In the genomic region with DNA sequence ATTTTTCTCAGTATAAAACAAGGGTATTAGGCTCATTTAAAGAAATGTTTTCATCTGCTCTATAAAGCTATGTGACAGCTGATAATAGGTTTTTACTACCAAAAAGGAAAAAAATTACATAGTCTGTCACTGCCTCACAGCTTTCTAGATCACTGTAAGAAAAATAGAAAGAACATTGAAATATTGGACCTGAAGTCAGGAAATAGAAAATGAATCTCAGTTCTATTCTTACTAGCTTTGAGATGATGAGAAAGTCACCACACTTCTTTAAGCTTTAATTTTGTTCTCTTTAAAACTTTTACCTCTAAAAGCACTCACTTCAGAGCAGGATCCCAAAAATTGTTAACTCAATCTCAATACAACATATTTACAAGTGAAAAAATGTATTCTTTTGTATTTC, we compare ENCODE assay signal across 25 cellular contexts. TPM values are rescaled to one million over a fixed set of nuclear protein-coding genes. Genes with fewer than 3 reads are reported as not detected.
DNase-seq lines count a peak whose midpoint lies in the region; ATAC-seq, FAIRE-seq and TF ChIP-seq lines count a peak whose summit lies in the region.
"Had no signal": no experiment of that assay in that cellular context is flagged by ENCODE, and none has a peak within 500 bp of the region (broad histone marks: within the 10 kb centered on the region; RNA-seq: fewer than 3 reads in every experiment).

No MANE protein-coding gene starts in this region.

- H3K27me3 Mint-ChIP-seq in T-helper 2 cell treated with Interferon-gamma antibody and Interleukin-4, amounts not matched to agents 5 μg/mL and 100 μg/mL, for 36 hours (ENCODE audit: low read depth), result peaks cover 3% of the 10 kb centered on the region
- H3K27me3 Mint-ChIP-seq: CD4-positive, alpha-beta memory T cell had no signal

- H3K4me1 Mint-ChIP-seq in T-helper 2 cell treated with Interferon-gamma antibody and Interleukin-4, amounts not matched to agents 5 μg/mL and 100 μg/mL, for 36 hours (ENCODE audit: low read depth), result no peaks in the 10 kb centered on the region
- H3K4me1 Mint-ChIP-seq: CD4-positive, alpha-beta memory T cell; CD8-positive, alpha-beta memory T cell had no signal

- FAIRE-seq in GM12892 (lab: Jason Lieb, UNC) (peak; percentile 24), GM19239 (lab: Jason Lieb, UNC) (peak; percentile 62)
- FAIRE-seq: A204.1 had no signal

- H3K9me3 Mint-ChIP-seq in T-helper 2 cell treated with Interferon-gamma antibody and Interleukin-4, amounts not matched to agents 5 μg/mL and 100 μg/mL, for 36 hours, result peaks cover 10% of the 10 kb centered on the region

- DNase-seq in GM12892 (ENCODE audit: insufficient read length) (no peak), GM19239 (ENCODE audit: insufficient read length, low spot score) (no peak), spleen (no peak)
- DNase-seq in T-helper 2 cell treated with Interferon-gamma antibody and Interleukin-4, amounts not matched to agents 5 μg/mL and 100 μg/mL, for 36 hours (ENCODE audit: low spot score), result no peak
- DNase-seq: 8988T; ACHN; BE2C; C1 segment of cervical spinal cord; CD4-positive, alpha-beta memory T cell; CD4-positive, CD25-positive, alpha-beta regulatory T cell; CD8-positive, alpha-beta memory T cell; COR-L47; DMS 273 treated with DMSO at 0.1 percent for 48 hours; DMS153; DMS53; DMS79; DND-41; EL; GDM1 had no signal

- no peaks in the 10 kb centered on the region for H3K36me3 Mint-ChIP-seq in T-helper 2 cell treated with Interferon-gamma antibody and Interleukin-4, amounts not matched to agents 5 μg/mL and 100 μg/mL, for 36 hours (ENCODE audit: low read depth)
- H3K36me3 Mint-ChIP-seq: CD4-positive, alpha-beta memory T cell; CD4-positive, CD25-positive, alpha-beta regulatory T cell had no signal

- H3K36me3 ChIP-seq in neuron (ENCODE audit: insufficient read depth, low read length), result no peaks in the 10 kb centered on the region
- no peaks in the 10 kb centered on the region for H3K36me3 ChIP-seq in spleen
- H3K36me3 ChIP-seq: BE2C, BLaER1 had no signal

- intact Hi-C loops in spleen (cut with DNase I; ENCODE audit: low total_unique reads), result no loop called here

- H3K4me3 Mint-ChIP-seq in T-helper 2 cell treated with Interferon-gamma antibody and Interleukin-4, amounts not matched to agents 5 μg/mL and 100 μg/mL, for 36 hours, result no peak overlapping the region
- H3K4me3 Mint-ChIP-seq: CD14-positive monocyte; CD4-positive, alpha-beta memory T cell; CD4-positive, CD25-positive, alpha-beta regulatory T cell; CD8-positive, alpha-beta memory T cell had no signal

- H3K27ac ChIP-seq in spleen, result no peak overlapping the region
- H3K27ac ChIP-seq: BLaER1 had no signal

- peaks cover 5% of the 10 kb centered on the region for H3K4me1 ChIP-seq in neuron (ENCODE audit: insufficient read depth, low read length)
- H3K4me1 ChIP-seq in spleen, result peaks cover 0 to 9% (median 0%) of the 10 kb centered on the region in 6 donors
- H3K4me1 ChIP-seq: BE2C, BLaER1 had no signal

- H3K9me3 ChIP-seq in neuron (ENCODE audit: low read length) (no peaks in the 10 kb centered on the region), spleen (peaks cover 0 to 11% (median 8%) of the 10 kb centered on the region in 8 donors)
- H3K9me3 ChIP-seq: BE2C had no signal

- no peaks in the 10 kb centered on the region for H3K27me3 ChIP-seq in neuron (ENCODE audit: insufficient read depth, low read length)
- H3K27me3 ChIP-seq in spleen (replicated peaks in 1 of 7), result no peaks in the 10 kb centered on the region
- H3K27me3 ChIP-seq: BLaER1 had no signal

- TF ChIP-seq POLR2A in GM12892 (IDR thresholded peaks at IDR 0.05; ENCODE audit: low read depth, low read length) (no peak), spleen (IDR thresholded peaks at IDR 0.05) (no peak)

- H3K4me3 ChIP-seq in neuron (ENCODE audit: low read length) (no peak overlapping the region), spleen (no peak overlapping the region)
- H3K4me3 ChIP-seq: BLaER1 had no signal

- no peak for TF ChIP-seq CTCF in spleen (IDR thresholded peaks at IDR 0.05 in 8 of 11, conservative IDR thresholded peaks at IDR 0.05 in 3 of 11)

- H3K27ac Mint-ChIP-seq in T-helper 2 cell treated with Interferon-gamma antibody and Interleukin-4, amounts not matched to agents 5 μg/mL and 100 μg/mL, for 36 hours, result no peak overlapping the region
- H3K27ac Mint-ChIP-seq: CD4-positive, alpha-beta memory T cell; CD4-positive, CD25-positive, alpha-beta regulatory T cell; CD8-positive, alpha-beta memory T cell had no signal

- ATAC-seq in HG02885 (IDR thresholded peaks at IDR 0.05; ENCODE audit: poor library complexity, unreplicated experiment), result peak; percentile 59
- no peak for ATAC-seq in GM21367 (IDR thresholded peaks at IDR 0.05; ENCODE audit: unreplicated experiment)

- H2AFZ ChIP-seq in neuron (ENCODE audit: low read depth, low read length), result peak overlapping the region; percentile 7

RNA-seq across cellular contexts. Expression of gene CAMK2D, which starts 45.3 kb away (rescaled TPM):
- polyA plus RNA-seq in GM12892 (2012; ENCODE audit: missing spikeins), result 10.2 TPM
- 10 to 100 TPM; 30.7 to 44.2 (median 36.2) TPM for total RNA-seq in spleen
- 10 to 100 TPM in 1 of 3 donors, 1 to 10 TPM in 2; 5.9 to 14.5 (median 8.5) TPM for polyA plus RNA-seq in spleen
